8 cellular contexts compared by ENCODE assay signal in genomic region chr13:114118763-114119123, GRCh38. TPM values are rescaled to one million over a fixed set of nuclear protein-coding genes. Genes with fewer than 3 reads are reported as not detected.
DNase-seq lines count a peak whose midpoint lies in the region; ATAC-seq and TF ChIP-seq lines count a peak whose summit lies in the region.

No MANE protein-coding gene starts in this region.

- no peaks in the 10 kb centered on the region for H3K36me3 Mint-ChIP-seq in nephron (ENCODE audit: low read depth)

- TF ChIP-seq CTCF in BJ (IDR thresholded peaks at IDR 0.05; ENCODE audit: insufficient read depth, low read depth, low read length) (no peak), nephron (IDR thresholded peaks at IDR 0.05; ENCODE audit: unreplicated experiment in 3 of 3) (no peak)

- H3K4me3 ChIP-seq in BJ (ENCODE audit: low read depth, low read length) (peak overlapping the region; percentile 4), NT2/D1 (ENCODE audit: insufficient read length, low read depth) (no peak overlapping the region), esophagus (ENCODE audit: low read depth in 1 of 2, low read length in 2 of 2) (no peak overlapping the region)

- H3K4me1 Mint-ChIP-seq in nephron: peaks cover 43% of the 10 kb centered on the region

- H3K27me3 Mint-ChIP-seq in nephron (ENCODE audit: low read depth): no peaks in the 10 kb centered on the region

- peaks cover 35% of the 10 kb centered on the region for H3K4me1 ChIP-seq in NT2/D1 (ENCODE audit: insufficient read depth, insufficient read length)
- H3K4me1 ChIP-seq in esophagus (ENCODE audit: control insufficient read depth in 2 of 2, insufficient read depth in 2 of 2, low read length in 1 of 2): peaks cover 3 to 9% of the 10 kb centered on the region in 2 donors

- 21 to 23% methylated on average over 6 of the region's 6 CpGs for WGBS in esophagus, 2 donors

- DNase-seq in BJ (ENCODE audit: low read depth) (no peak), NT2/D1 (ENCODE audit: low read depth, low spot score) (no peak), germinal center (ENCODE audit: low spot score) (no peak), NCI-H2107 (lab: John Stamatoyannopoulos, UW) (no peak)

- H3K27me3 ChIP-seq in BJ (ENCODE audit: control insufficient read depth, insufficient read depth, low read length): no peaks in the 10 kb centered on the region
- no peaks in the 10 kb centered on the region for H3K27me3 ChIP-seq in NT2/D1 (ENCODE audit: insufficient read depth, insufficient read length)
- no peaks in the 10 kb centered on the region for H3K27me3 ChIP-seq in esophagus (ENCODE audit: control insufficient read depth in 1 of 2, insufficient read depth in 2 of 2, low read length in 2 of 2)

- POLR2A ChIA-PET in BJ (lab: Charles Lee): interaction anchor here (0.6 to 1.0 kb wide), 3 partner anchors 51 to 249 kb away, joined by 4 to 9 read pairs (median 6); no protein-coding TSS in a partner anchor

- no peaks in the 10 kb centered on the region for H3K36me3 ChIP-seq in BJ (ENCODE audit: control insufficient read depth, insufficient read depth, low read length)
- H3K36me3 ChIP-seq in NT2/D1 (ENCODE audit: insufficient read depth, insufficient read length, low read length): peaks cover 12% of the 10 kb centered on the region
- no peaks in the 10 kb centered on the region for H3K36me3 ChIP-seq in esophagus (ENCODE audit: control insufficient read depth in 2 of 2, insufficient read depth in 2 of 2, low read length in 1 of 2)

- peak overlapping the region; percentile 60 to 68 (median 66) for H3K4me3 Mint-ChIP-seq in nephron

- H3K9me3 Mint-ChIP-seq in nephron: no peaks in the 10 kb centered on the region

- H3K9me3 ChIP-seq in NT2/D1 (ENCODE audit: insufficient read depth, low read length) (peaks cover 3% of the 10 kb centered on the region; the same call in 1 of the 2 replicates), esophagus (ENCODE audit: control insufficient read depth in 2 of 2, insufficient read depth in 1 of 2, low read depth in 1 of 2, low read length in 1 of 2) (no peaks in the 10 kb centered on the region)

- H3K27ac Mint-ChIP-seq in nephron: peak overlapping the region; percentile 93 to 99 (median 96)

- H3K27ac ChIP-seq in esophagus (ENCODE audit: low read depth in 2 of 2, low read length in 1 of 2): peak overlapping the region; percentile 56 to 82

- no peak for ATAC-seq in GM21576 (IDR thresholded peaks at IDR 0.05; ENCODE audit: unreplicated experiment)
- no peak for ATAC-seq in HG03280 (IDR thresholded peaks at IDR 0.05; ENCODE audit: unreplicated experiment)

- H3K9ac ChIP-seq in NT2/D1 (ENCODE audit: insufficient read length, low read depth): peak overlapping the region; percentile 57

- CTCF ChIA-PET in BJ (lab: Yijun Ruan, JAX): interaction anchor here (0.5 kb wide), 1 partner anchor 22 kb away, joined by 3 read pairs; no protein-coding TSS in a partner anchor

RNA-seq across cellular contexts. Expression of gene RASA3, which starts 13.7 kb away (rescaled TPM):
- polyA plus RNA-seq in BJ (2011; rRNA removed): 24.7 and 31.4 TPM in 2 replicates
- polyA minus RNA-seq in BJ (2011; rRNA and poly(A)+ RNA removed): 21.7 and 24.6 TPM in 2 replicates
- 1 to 10 TPM; 1.5 to 1.8 TPM for polyA plus RNA-seq in esophagus
